12 cellular contexts compared by ENCODE assay signal in genomic region chr7:106770191-106770590, GRCh38.
A peak's percentile ranks its signal among the peaks of the same experiment; 100 is the strongest.
DNase-seq lines count a peak whose midpoint lies in the region; ATAC-seq lines count a peak whose summit lies in the region.
"Had no signal": no experiment of that assay in that cellular context is flagged by ENCODE, and none has a peak within 500 bp of the region (broad histone marks: within the 10 kb centered on the region; RNA-seq: fewer than 3 reads in every experiment).

No MANE protein-coding gene starts in this region.

- no peaks in the 10 kb centered on the region for H3K27me3 ChIP-seq in adipocyte (replicated peaks; ENCODE audit: control insufficient read depth, insufficient read depth, low read length)
- H3K27me3 ChIP-seq: cardiac muscle cell, hepatocyte, stomach had no signal

- in situ Hi-C loops in ACHN (cut with HindIII; ENCODE audit: low pct_ligation_motif_present, low pct_unique_long_range_greater_than_20kb, low sequenced_read_pairs) = no loop called here

- H3K4me3 ChIP-seq in adipocyte (ENCODE audit: low read length) = peak overlapping the region; percentile 71
- H3K4me3 ChIP-seq: cardiac muscle cell, hepatocyte, stomach had no signal

- no peaks in the 10 kb centered on the region for H3K36me3 ChIP-seq in adipocyte (ENCODE audit: control insufficient read depth, insufficient read depth, low read length, severe bottlenecking)
- H3K36me3 ChIP-seq: cardiac muscle cell, stomach had no signal

- no peak for ATAC-seq in GM18870 (IDR thresholded peaks at IDR 0.05; ENCODE audit: unreplicated experiment)

- no peak overlapping the region for H3K9ac ChIP-seq in adipocyte (ENCODE audit: low read length)

- peaks cover 31% of the 10 kb centered on the region for H3K4me1 ChIP-seq in adipocyte (ENCODE audit: control insufficient read depth, insufficient read depth, low read length)

- H3K9me3 ChIP-seq in adipocyte (ENCODE audit: control insufficient read depth, low read length) = no peaks in the 10 kb centered on the region
- H3K9me3 ChIP-seq: stomach had no signal

- DNase-seq in ACHN (peak; percentile 74), HCEC 1CT (peak; percentile 97), adipocyte (ENCODE audit: low read depth) (peak; percentile 86), glomerular endothelial cell (ENCODE audit: extremely low read depth, low read depth, low spot score) (peak; percentile 91), COR-L47 (lab: John Stamatoyannopoulos, UW) (no peak), SHP77 treated with DMSO at 0.1 percent for 48 hours (lab: John Stamatoyannopoulos, UW) (no peak), NCI-H1092 treated with DMSO at 0.1 percent for 48 hours (lab: John Stamatoyannopoulos, UW) (no peak)
- DNase-seq: Karpas-422, stomach had no signal

Comparison
In these comparisons a context has a peak if more than half of its experiments do, and no peak if none do; other contexts are left out.
1. DNase-seq: peak in ACHN (single experiment), HCEC 1CT (single experiment), adipocyte (single experiment) and glomerular endothelial cell (single experiment); none in COR-L47 (single experiment), SHP77 treated with DMSO at 0.1 percent for 48 hours (single experiment) and NCI-H1092 treated with DMSO at 0.1 percent for 48 hours (single experiment).